Comparison of ENCODE assay signal across 22 cellular contexts in the genomic region with DNA sequence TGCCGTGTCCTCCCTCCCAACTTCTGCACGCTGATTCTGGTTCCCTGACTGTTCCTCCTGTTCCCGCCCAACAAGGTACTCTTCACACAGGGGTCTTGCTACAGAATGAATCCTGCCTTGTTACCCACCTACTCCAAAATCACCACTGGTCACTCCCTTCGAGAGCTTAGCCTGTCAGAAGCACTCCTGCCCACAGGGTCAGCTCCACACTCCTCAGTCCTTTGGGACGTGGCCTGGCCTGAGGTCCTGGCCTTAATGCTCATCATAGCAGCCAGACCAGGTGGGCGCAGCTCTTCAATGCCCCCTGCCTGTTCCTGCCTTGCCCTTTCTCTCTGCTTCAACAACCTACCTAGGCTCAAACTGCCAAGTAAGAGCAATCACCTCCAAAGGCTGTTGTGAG.
"Had no signal": no experiment of that assay in that cellular context is flagged by ENCODE, and none has a peak within 500 bp of the region (broad histone marks: within the 10 kb centered on the region; RNA-seq: fewer than 3 reads in every experiment).

No MANE protein-coding gene starts in this region.

- H2AFZ ChIP-seq: hepatocyte had no signal

- H3K4me1 ChIP-seq: body of pancreas, colonic mucosa, pancreas, psoas muscle, testis, transverse colon, uterus had no signal

- H3K4me2 ChIP-seq: hepatocyte had no signal

- H3K27ac ChIP-seq: adrenal gland, body of pancreas, colonic mucosa, hepatocyte, pancreas, psoas muscle, testis, transverse colon, uterus had no signal

- ATAC-seq: body of pancreas; natural killer cell treated with Interleukin-12 subunit alpha and Interleukin-12 subunit beta and Interleukin-15 and Interleukin-18, amount 100 ng/mL, for 72 hours; pancreas; stimulated activated naive CD8-positive, alpha-beta T cell treated with anti-CD3 and anti-CD28 coated beads, Interleukin-15, Interleukin-2, amounts not matched to agents 100 U/mL and 50 U/mL, for 24 hours; T-helper 17 cell had no signal

- H3K27me3 ChIP-seq: adrenal gland, body of pancreas, colonic mucosa, hepatocyte, pancreas, testis, transverse colon, uterus had no signal

- H3K79me2 ChIP-seq: hepatocyte had no signal

- DNase-seq: activated naive CD4-positive, alpha-beta T cell treated with anti-CD3 and anti-CD28 coated beads for 36 hours; activated naive CD8-positive, alpha-beta T cell treated with anti-CD3 and anti-CD28 coated beads for 36 hours; activated T-cell treated with anti-CD3 and anti-CD28 coated beads for 4 hours; adrenal gland; body of pancreas; cerebellar nuclear complex; colonic mucosa; effector CD8-positive, alpha-beta T cell; glutamatergic neuron; pancreas; psoas muscle; stimulated activated CD4-positive, alpha-beta T cell treated with anti-CD3 and anti-CD28 coated beads, Interleukin-2, amount 100 ng/mL, for 48 hours; stimulated activated naive CD8-positive, alpha-beta T cell treated with anti-CD3 and anti-CD28 coated beads, Interleukin-15, Interleukin-2, amounts not matched to agents 100 U/mL and 50 U/mL, for 24 hours; T-helper 17 cell; T1000; testis; transverse colon; uterus had no signal

- H3K4me3 ChIP-seq: adrenal gland, body of pancreas, colonic mucosa, hepatocyte, pancreas, psoas muscle, testis, transverse colon, uterus had no signal

- H3K9me3 ChIP-seq: adrenal gland, body of pancreas, colonic mucosa, pancreas, psoas muscle, testis, transverse colon, uterus had no signal

- H3K36me3 ChIP-seq: adrenal gland, colonic mucosa, pancreas, transverse colon, uterus had no signal

- FAIRE-seq: frontal cortex, keratinocyte, pancreas had no signal
